ENCODE assay signal across 26 cellular contexts in the genomic region with DNA sequence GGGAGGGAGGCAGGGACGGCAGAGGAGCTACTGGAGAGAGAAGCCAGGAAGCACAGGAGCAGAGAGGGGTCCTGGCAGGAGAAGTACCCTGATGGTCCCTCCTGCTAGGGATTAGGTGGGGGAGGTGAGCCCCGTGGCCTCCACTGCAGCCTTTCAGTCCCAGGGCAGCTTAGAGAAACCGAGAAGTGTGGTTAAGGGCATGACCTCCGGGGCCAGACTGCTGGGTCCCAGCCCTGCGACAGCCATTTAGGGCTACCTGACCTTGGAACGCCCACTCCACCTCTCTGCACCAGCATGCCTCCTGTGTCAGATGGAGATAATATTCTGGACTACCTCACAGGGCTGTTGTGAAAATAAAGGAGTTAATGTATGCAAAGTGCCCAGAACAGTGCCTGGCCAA. TPM values are rescaled to one million over a fixed set of nuclear protein-coding genes. Genes with fewer than 3 reads are reported as not detected.
DNase-seq lines count a peak whose midpoint lies in the region; ATAC-seq, FAIRE-seq and TF ChIP-seq lines count a peak whose summit lies in the region.
"Had no signal": no experiment of that assay in that cellular context is flagged by ENCODE, and none has a peak within 500 bp of the region (broad histone marks: within the 10 kb centered on the region; RNA-seq: fewer than 3 reads in every experiment).

No MANE protein-coding gene starts in this region.

- no peak overlapping the region for H4K8ac ChIP-seq in neuronal stem cell (ENCODE audit: low read depth, low read length)

- ATAC-seq in HG02678 (IDR thresholded peaks at IDR 0.05; ENCODE audit: unreplicated experiment) (peak; percentile 55), GM12878 (peak; percentile 83), HG03175 (IDR thresholded peaks at IDR 0.05; ENCODE audit: unreplicated experiment) (no peak)
- ATAC-seq: A549 had no signal

- no peak overlapping the region for H2BK5ac ChIP-seq in neuronal stem cell (ENCODE audit: low read length)

- SMC1A ChIA-PET in GM12878 (lab: Charles Lee; ENCODE audit: uncharacterized antibody, unreplicated experiment): interaction anchor here (0.9 to 1.3 kb wide), 4 partner anchors 10 to 35 kb away, joined by 3 to 4 read pairs (median 4); no protein-coding TSS in a partner anchor

- TF ChIP-seq EP300 in GM12878 (IDR thresholded peaks at IDR 0.05; ENCODE audit: borderline replicate concordance in 1 of 2, control insufficient read depth in 1 of 2, low read depth in 2 of 2, low read length in 2 of 2): no peak

- no peak for TF ChIP-seq RAD21 in GM12878 (IDR thresholded peaks at IDR 0.05; ENCODE audit: insufficient read depth, low read depth, low read length)

- POLR2A ChIA-PET in GM12878 (lab: Charles Lee): interaction anchor here (1.5 kb wide), 2 partner anchors 13 to 20 kb away, joined by 3 to 5 read pairs; no protein-coding TSS in a partner anchor

- no peak overlapping the region for H3K4ac ChIP-seq in neuronal stem cell (ENCODE audit: low read length)

- peaks cover 3% of the 10 kb centered on the region; the same call in 1 of the 2 replicates for H4K20me1 ChIP-seq in GM12878 (ENCODE audit: control insufficient read depth, insufficient read depth)
- H4K20me1 ChIP-seq: BLaER1 treated with 17β-estradiol and CSF1 and Interleukin-3, amounts not matched to agents 10 nM and 100 nM had no signal

- H2BK15ac ChIP-seq in neuronal stem cell (ENCODE audit: low read length): no peak overlapping the region

- no peak overlapping the region for H2AK5ac ChIP-seq in neuronal stem cell (ENCODE audit: low read depth, low read length)

- H3K27me3 ChIP-seq in GM12878 (replicated peaks in 1 of 2; ENCODE audit: control insufficient read depth in 2 of 2, insufficient read depth in 2 of 2, low read length in 1 of 2): no peaks in the 10 kb centered on the region
- H3K27me3 ChIP-seq in neuronal stem cell (ENCODE audit: control insufficient read depth in 3 of 3, insufficient read depth in 3 of 3, low read depth in 1 of 3, low read length in 3 of 3): no peaks in the 10 kb centered on the region
- H3K27me3 ChIP-seq: BLaER1 treated with 17β-estradiol and CSF1 and Interleukin-3, amounts not matched to agents 10 nM and 100 nM had no signal

- CTCF ChIA-PET in GM12878 (lab: Yijun Ruan, JAX): interaction anchor here (1.1 kb wide), 1 partner anchor 10 kb away, joined by 6 read pairs; no protein-coding TSS in a partner anchor

- H3K27ac ChIP-seq in GM12878 (ENCODE audit: control insufficient read depth, insufficient read depth) (no peak overlapping the region; the same call in 1 of the 2 replicates), neuronal stem cell (replicated peaks; ENCODE audit: low read length) (no peak overlapping the region)
- H3K27ac ChIP-seq: A549; BLaER1 treated with 17β-estradiol and CSF1 and Interleukin-3, amounts not matched to agents 10 nM and 100 nM had no signal

- H3K18ac ChIP-seq in neuronal stem cell (ENCODE audit: low read length): peak overlapping the region; percentile 40

- intact Hi-C loops in GM12878 (cut with micrococcal nuclease; ENCODE audit: unreplicated experiment): loop anchor here (5.0 kb wide), 1 partner anchor 35 kb away; no protein-coding TSS in a partner anchor

- peak overlapping the region; percentile 39; the same call in 1 of the 2 replicates for H3K4me2 ChIP-seq in GM12878 (ENCODE audit: control insufficient read depth, insufficient read depth)
- no peak overlapping the region for H3K4me2 ChIP-seq in neuronal stem cell (ENCODE audit: insufficient read depth, low read length, poor library complexity, severe bottlenecking)
- H3K4me2 ChIP-seq: A549; BLaER1 treated with 17β-estradiol and CSF1 and Interleukin-3, amounts not matched to agents 10 nM and 100 nM; SK-N-SH had no signal

- in situ Hi-C loops in GM12878 (cut with MboI): no loop called here

- no peaks in the 10 kb centered on the region; the same call in none of the 2 replicates for H3K79me2 ChIP-seq in GM12878 (ENCODE audit: control insufficient read depth, insufficient read depth, low read length)

- H3K36me3 ChIP-seq in GM12878 (ENCODE audit: control insufficient read depth in 2 of 2, insufficient read depth in 2 of 2, low read length in 1 of 2) (peaks cover 10 to 25% of the 10 kb centered on the region in 2 experiments; a peak in 3 of 4 replicates), neuronal stem cell (replicated peaks in 1 of 2; ENCODE audit: control insufficient read depth in 2 of 2, insufficient read depth in 2 of 2, low read length in 2 of 2) (no peaks in the 10 kb centered on the region)
- H3K36me3 ChIP-seq: BLaER1 treated with 17β-estradiol and CSF1 and Interleukin-3, amounts not matched to agents 10 nM and 100 nM had no signal

- no peak for TF ChIP-seq CTCF in GM12878 (IDR thresholded peaks at IDR 0.05 in 2 of 3, conservative IDR thresholded peaks at IDR 0.05 in 1 of 3; ENCODE audit: control insufficient read depth in 2 of 3, extremely low read depth in 1 of 3, insufficient read depth in 1 of 3, low read depth in 3 of 3, low read length in 3 of 3)

- H3K9me3 ChIP-seq in GM12878 (replicated peaks; ENCODE audit: control insufficient read depth, insufficient read depth, low read length): no peaks in the 10 kb centered on the region
- no peaks in the 10 kb centered on the region for H3K9me3 ChIP-seq in neuronal stem cell (replicated peaks in 1 of 2; ENCODE audit: control insufficient read depth in 2 of 2, insufficient read depth in 1 of 2, low read depth in 1 of 2, low read length in 2 of 2)
- H3K9me3 ChIP-seq: A549; BLaER1 treated with 17β-estradiol and CSF1 and Interleukin-3, amounts not matched to agents 10 nM and 100 nM; SK-N-SH had no signal

- no peaks in the 10 kb centered on the region for H3K79me1 ChIP-seq in neuronal stem cell (ENCODE audit: low read depth, low read length)

- 33% methylated on average over 6 of the region's 6 CpGs for WGBS in GM12878 (ENCODE audit: insufficient coverage, insufficient replicate concordance, low lambda C conversion rate, missing lambda C conversion rate)
- no CpG with 5 or more reads among the region's 6 CpGs for WGBS in neuronal stem cell (ENCODE audit: extremely low coverage in 2 of 2, insufficient read length in 2 of 2, insufficient replicate concordance in 1 of 2), 2 donors

- DNase-seq in GM18507 (ENCODE audit: extremely low spot score, insufficient read length, low read depth) (no peak), GM12878 (ENCODE audit: low read depth, low spot score) (no peak), neuronal stem cell (ENCODE audit: low spot score) (no peak), HUDEP-2 (lab: John Stamatoyannopoulos, UW; ENCODE audit: unreplicated experiment in 76 of 76) (no peak)
- DNase-seq in stimulated activated CD8-positive, alpha-beta memory T cell treated with anti-CD3 and anti-CD28 coated beads, Interleukin-4, amount 100 ng/mL, for 48 hours: no peak
- DNase-seq in central memory CD4-positive, alpha-beta T cell: no peak
- DNase-seq: AML-193; CD4-positive, alpha-beta T cell; GOT3; HCEC 1CT; NCI-H1092 treated with DMSO at 0.1 percent for 48 hours; NCI-H1436; NCI-H187; NCI-H2081 treated with DMSO at 0.1 percent for 48 hours; NCI-H2171; NCI-H226; NCI-H510A; NCI-H69; SK-N-SH; T-helper 2 cell had no signal

- no peak overlapping the region for H2BK120ac ChIP-seq in neuronal stem cell (ENCODE audit: low read depth, low read length)

- FAIRE-seq in GM18507 (lab: Jason Lieb, UNC) (peak; percentile 50), GM12878 (lab: Jason Lieb, UNC) (peak; percentile 86)
- FAIRE-seq: A549, D721Med, RCC 7860 had no signal

- H2AFZ ChIP-seq in GM12878 (ENCODE audit: control insufficient read depth, low read depth, low read length) (no peak overlapping the region), neuronal stem cell (ENCODE audit: low read length) (no peak overlapping the region)

- no peak overlapping the region for H2BK12ac ChIP-seq in neuronal stem cell (ENCODE audit: low read length)

- H3K4me3 ChIP-seq in GM12878: no peak overlapping the region
- H3K4me3 ChIP-seq in neuronal stem cell (ENCODE audit: low read length in 2 of 2): no peak overlapping the region
- H3K4me3 ChIP-seq: A549; BLaER1 treated with 17β-estradiol and CSF1 and Interleukin-3, amounts not matched to agents 10 nM and 100 nM had no signal

- no TSS peak for BruUV-seq in GM12878 (replicated peaks; lab: Mats Ljungman, UMichigan)

- peaks cover 35% of the 10 kb centered on the region for H3K4me1 ChIP-seq in GM12878 (ENCODE audit: control insufficient read depth, insufficient read depth, low read length)
- peaks cover 2 to 8% of the 10 kb centered on the region in 2 donors for H3K4me1 ChIP-seq in neuronal stem cell (ENCODE audit: control insufficient read depth in 2 of 2, insufficient read depth in 1 of 2, low read depth in 1 of 2, low read length in 2 of 2)
- H3K4me1 ChIP-seq: A549 had no signal

- no peak for TF ChIP-seq POLR2A in GM12878 (IDR thresholded peaks at IDR 0.05; ENCODE audit: low read depth, low read length)

- H3K23ac ChIP-seq in neuronal stem cell (ENCODE audit: low read depth, low read length, poor library complexity): no peak overlapping the region

- no peak overlapping the region for H4K91ac ChIP-seq in neuronal stem cell (ENCODE audit: low read depth, low read length, poor library complexity)

- H3K9ac ChIP-seq in GM12878 (ENCODE audit: control insufficient read depth, insufficient read depth, low read length) (no peak overlapping the region), neuronal stem cell (ENCODE audit: low read depth, low read length, poor library complexity) (no peak overlapping the region)
- H3K9ac ChIP-seq: BLaER1 treated with 17β-estradiol and CSF1 and Interleukin-3, amounts not matched to agents 10 nM and 100 nM; SK-N-SH had no signal

- H3K14ac ChIP-seq in neuronal stem cell (ENCODE audit: low read length): no peak overlapping the region

- RAD21 ChIA-PET in GM12878 (lab: Charles Lee; ENCODE audit: unreplicated experiment): interaction anchor here (1.6 kb wide), 1 partner anchor 38 kb away, joined by 4 read pairs; no protein-coding TSS in a partner anchor

RNA-seq across cellular contexts. Expression of gene KCNN3, which starts 47.4 kb away (rescaled TPM):
- total RNA-seq in GM12878 (2013; cell fraction: nucleolus; rRNA removed): 53.8 and 54.8 TPM in 2 replicates
- total RNA-seq in GM12878 (2014; rRNA removed) (13.2 and 15.8 TPM in 2 replicates), GM12878 (2014; rRNA removed; fragmentation: Illumina TruSeq; extraction: Trizol) (9.9 and 11.8 TPM in 2 replicates), GM12878 (2021) (15.3 and 17.3 TPM in 2 replicates)
- polyA plus RNA-seq in GM12878 (2011; ENCODE audit: low read depth): 9.5 TPM
- polyA plus RNA-seq in GM12878 (2011; rRNA removed) (13.5 and 17.4 TPM in 2 replicates), GM12878 (2014; fragmentation: Illumina TruSeq; extraction: Trizol) (10.9 and 14.1 TPM in 2 replicates), GM12878 (2014; fragmentation: Nextera tagmentation; extraction: Ambion mirVana) (1 to 10 TPM; 3.5 to 6.4 TPM), GM12878 (2014; rRNA removed) (13.6 and 13.8 TPM in 2 replicates), GM12878 (2016; fragmentation: Nextera tagmentation; extraction: Ambion mirVana) (10 to 100 TPM; 25.8 to 26.4 TPM)
- polyA plus RNA-seq in GM12878 (2011; cell fraction: cytosol; rRNA removed): 24.6 and 29.9 TPM in 2 replicates
- 21.5 and 27.0 TPM in 2 replicates for polyA plus RNA-seq in GM12878 (2011; cell fraction: nucleus; rRNA removed)
- 13.6 and 19.7 TPM in 2 replicates for polyA plus RNA-seq in GM12878 (2012)
- polyA minus RNA-seq in GM12878 (2011; rRNA and poly(A)+ RNA removed): 59.0 and 61.8 TPM in 2 replicates
- 11.6 and 12.3 TPM in 2 replicates for polyA minus RNA-seq in GM12878 (2011; cell fraction: cytosol; rRNA and poly(A)+ RNA removed)
- polyA minus RNA-seq in GM12878 (2011; cell fraction: nucleus; rRNA and poly(A)+ RNA removed): 16.3 and 26.8 TPM in 2 replicates
- polyA plus RNA-seq in neuronal stem cell (2013, experiment 1 of 2): 3.7 TPM
- 4.2 TPM for polyA plus RNA-seq in neuronal stem cell (2013, experiment 2 of 2)
- total RNA-seq: CD4-positive, alpha-beta T cell had no signal
